20 cellular contexts compared by ENCODE assay signal in the genomic region with DNA sequence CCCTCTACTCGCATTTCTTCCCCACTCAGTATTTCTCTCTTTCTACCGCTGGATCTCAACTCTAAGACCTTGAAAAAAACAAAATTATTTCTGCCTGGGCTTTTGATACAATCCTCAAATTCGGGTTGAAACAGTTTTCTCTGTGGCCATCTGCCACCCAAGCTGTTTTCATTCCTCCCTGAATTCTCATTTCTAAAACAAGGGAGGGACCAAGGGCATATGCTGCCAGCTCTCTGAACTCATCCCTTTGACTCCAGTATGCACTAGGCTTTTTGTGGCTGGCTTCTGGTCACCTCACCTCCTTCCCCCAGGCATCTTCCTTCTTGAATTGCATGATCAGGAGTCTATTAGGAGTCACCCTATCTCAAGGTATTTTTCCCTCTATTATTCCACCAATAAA. TPM values are rescaled to one million over a fixed set of nuclear protein-coding genes. Genes with fewer than 3 reads are reported as not detected.
DNase-seq lines count a peak whose midpoint lies in the region; ATAC-seq lines count a peak whose summit lies in the region.
"Had no signal": no experiment of that assay in that cellular context is flagged by ENCODE, and none has a peak within 500 bp of the region (broad histone marks: within the 10 kb centered on the region; RNA-seq: fewer than 3 reads in every experiment).

No MANE protein-coding gene starts in this region.

- intact Hi-C loops in head of caudate nucleus (cut with DNase I) = no loop called here

- POLR2A ChIA-PET in activated CD4-positive, alpha-beta T cell treated with anti-CD3 and anti-CD28 coated beads, Interleukin-2, amount 10 ng/mL, durations not matched to agents 7 days and 5 days (lab: Charles Lee) = no interaction called here

- H3K27me3 Mint-ChIP-seq in activated CD4-positive, alpha-beta T cell treated with anti-CD3 and anti-CD28 coated beads, Interleukin-2, amount 10 ng/mL, durations not matched to agents 7 days and 5 days = peaks cover 12% of the 10 kb centered on the region

- no peak overlapping the region for H3K27ac Mint-ChIP-seq in activated CD4-positive, alpha-beta T cell treated with anti-CD3 and anti-CD28 coated beads, Interleukin-2, amount 10 ng/mL, durations not matched to agents 7 days and 5 days
- H3K27ac Mint-ChIP-seq: CD8-positive, alpha-beta T cell; HFFc6 had no signal

- CTCF ChIA-PET in activated CD4-positive, alpha-beta T cell treated with anti-CD3 and anti-CD28 coated beads, Interleukin-2, amount 10 ng/mL, durations not matched to agents 7 days and 5 days (lab: Charles Lee) = no interaction called here

- no peak overlapping the region for H3K4me3 Mint-ChIP-seq in activated CD4-positive, alpha-beta T cell treated with anti-CD3 and anti-CD28 coated beads, Interleukin-2, amount 10 ng/mL, durations not matched to agents 7 days and 5 days
- H3K4me3 Mint-ChIP-seq: CD8-positive, alpha-beta T cell; HFFc6 had no signal

- in situ Hi-C loops in G401 (cut with HindIII; ENCODE audit: low sequenced_read_pairs) = no loop called here

- no peaks in the 10 kb centered on the region for H3K4me1 Mint-ChIP-seq in activated CD4-positive, alpha-beta T cell treated with anti-CD3 and anti-CD28 coated beads, Interleukin-2, amount 10 ng/mL, durations not matched to agents 7 days and 5 days

- peaks cover 5% of the 10 kb centered on the region for H3K9me3 Mint-ChIP-seq in activated CD4-positive, alpha-beta T cell treated with anti-CD3 and anti-CD28 coated beads, Interleukin-2, amount 10 ng/mL, durations not matched to agents 7 days and 5 days

- H3K36me3 Mint-ChIP-seq in activated CD4-positive, alpha-beta T cell treated with anti-CD3 and anti-CD28 coated beads, Interleukin-2, amount 10 ng/mL, durations not matched to agents 7 days and 5 days (ENCODE audit: low read depth) = no peaks in the 10 kb centered on the region
- H3K36me3 Mint-ChIP-seq: CD8-positive, alpha-beta T cell had no signal

- DNase-seq in G401 (ENCODE audit: low spot score) = peak; percentile 95
- peak; percentile 96 for DNase-seq in NCI-H2171 treated with DMSO at 0.1 percent for 48 hours (lab: John Stamatoyannopoulos, UW)
- peak; percentile 32 to 68 for DNase-seq in cerebellar nuclear complex (lab: John Stamatoyannopoulos, UW)
- no peak for DNase-seq in activated CD4-positive, alpha-beta T cell treated with anti-CD3 and anti-CD28 coated beads, Interleukin-2, amount 10 ng/mL, durations not matched to agents 7 days and 5 days
- DNase-seq in SIG-M5 treated with dmso at 0.1 percent for 504 hours (lab: John Stamatoyannopoulos, UW; ENCODE audit: unreplicated experiment) = no peak
- no peak for DNase-seq in head of caudate nucleus
- DNase-seq: CD8-positive, alpha-beta T cell; GDM1; H7; HFFc6; Karpas-422; MV-4-11; NCI-H1105 treated with DMSO at 0.1 percent for 48 hours; NCI-H2081 treated with DMSO at 0.1 percent for 48 hours; NCI-H526; PC-9; RPMI8226; SHP77; SW 1271 had no signal

- ATAC-seq in GM21576 (IDR thresholded peaks at IDR 0.05; ENCODE audit: unreplicated experiment) = no peak
- ATAC-seq: CD8-positive, alpha-beta T cell had no signal

RNA-seq across cellular contexts. Expression of a gene that starts 49.5 kb away (rescaled TPM):
- total RNA-seq in G401 (2014; rRNA removed; shearing (Covaris generic)) = 2.5 and 4.1 TPM in 2 replicates
- under 1 TPM in 1 of 2 experiments, not detected in 1; 0.15 TPM for total RNA-seq in activated CD4-positive, alpha-beta T cell treated with anti-CD3 and anti-CD28 coated beads, Interleukin-2, amount 10 ng/mL, durations not matched to agents 7 days and 5 days
- total RNA-seq: CD8-positive, alpha-beta T cell had no signal

RNA-seq across cellular contexts. Expression of a gene that starts 49.7 kb away (rescaled TPM):
- 29.0 and 41.2 TPM in 2 replicates for total RNA-seq in G401 (2014; rRNA removed; shearing (Covaris generic))
- total RNA-seq in activated CD4-positive, alpha-beta T cell treated with anti-CD3 and anti-CD28 coated beads, Interleukin-2, amount 10 ng/mL, durations not matched to agents 7 days and 5 days = 10 to 100 TPM; 36.3 to 43.1 TPM

Comparison
In these comparisons a context has a peak if more than half of its experiments do, and no peak if none do; other contexts are left out.
1. DNase-seq: peak in G401 (single experiment), NCI-H2171 treated with DMSO at 0.1 percent for 48 hours (single experiment) and cerebellar nuclear complex (2 of 2); none in activated CD4-positive, alpha-beta T cell treated with anti-CD3 and anti-CD28 coated beads, Interleukin-2, amount 10 ng/mL, durations not matched to agents 7 days and 5 days (single experiment), SIG-M5 treated with dmso at 0.1 percent for 504 hours (single experiment) and head of caudate nucleus (0 of 42).